ENCODE assay signal across 11 cellular contexts in genomic region chr1:87174726-87175237, GRCh38.
"Had no signal": no experiment of that assay in that cellular context is flagged by ENCODE, and none has a peak within 500 bp of the region (broad histone marks: within the 10 kb centered on the region; RNA-seq: fewer than 3 reads in every experiment).

No MANE protein-coding gene starts in this region.

- ATAC-seq: activated naive CD8-positive, alpha-beta T cell treated with anti-CD3 and anti-CD28 coated beads, Interleukin-2, amount 50 U/mL, for 24 hours; left lobe of liver had no signal

- H3K27ac ChIP-seq: tibial artery had no signal

- H3K9ac ChIP-seq: SK-N-SH had no signal

- H3K4me1 ChIP-seq: tibial artery had no signal

- H3K27me3 ChIP-seq: tibial artery had no signal

- H3K4me3 ChIP-seq: tibial artery had no signal

- H3K36me3 ChIP-seq: tibial artery had no signal

- H3K9me3 ChIP-seq: SK-N-SH, tibial artery had no signal

- H3K4me2 ChIP-seq: SK-N-SH had no signal

- DNase-seq: activated CD4-positive, alpha-beta T cell treated with anti-CD3 and anti-CD28 coated beads for 4 hours; activated CD8-positive, alpha-beta memory T cell treated with anti-CD3 and anti-CD28 coated beads for 24 hours; activated naive CD4-positive, alpha-beta T cell treated with Interleukin-2 at 50 U/mL for 16 hours; activated naive CD8-positive, alpha-beta T cell treated with anti-CD3 and anti-CD28 coated beads, Interleukin-2, amount 50 U/mL, for 24 hours; dermis blood vessel endothelial cell; glutamatergic neuron; mesendoderm; SK-N-SH; stimulated activated CD4-positive, alpha-beta T cell treated with anti-CD3 and anti-CD28 coated beads, Interleukin-15, amount 100 ng/mL, for 24 hours; tibial artery had no signal
